In genomic region chr12:51482808-51483532, GRCh38 we compare ENCODE assay signal across 12 cellular contexts. TPM values are rescaled to one million over a fixed set of nuclear protein-coding genes. Genes with fewer than 3 reads are reported as not detected.
DNase-seq lines count a peak whose midpoint lies in the region; ATAC-seq and TF ChIP-seq lines count a peak whose summit lies in the region.
"Had no signal": no experiment of that assay in that cellular context is flagged by ENCODE, and none has a peak within 500 bp of the region (broad histone marks: within the 10 kb centered on the region; RNA-seq: fewer than 3 reads in every experiment).

No MANE protein-coding gene starts in this region.

- TF ChIP-seq CTCF in neural crest cell (conservative IDR thresholded peaks at IDR 0.05): no peak

- H3K27ac ChIP-seq in BLaER1: peak overlapping the region; percentile 42; the same call in 1 of the 2 replicates
- H3K27ac ChIP-seq: adrenal gland, thyroid gland had no signal

- H3K27me3 ChIP-seq in BLaER1: no peaks in the 10 kb centered on the region
- H3K27me3 ChIP-seq: adrenal gland, thyroid gland had no signal

- DNase-seq in NAMALWA (ENCODE audit: low spot score): peak; percentile 18
- DNase-seq in activated naive CD4-positive, alpha-beta T cell treated with Interleukin-2 at 50 U/mL for 16 hours: peak; percentile 14
- no peak for DNase-seq in neural crest cell (ENCODE audit: low read depth, low spot score)
- no peak for DNase-seq in RPMI8226
- no peak for DNase-seq in UCSD-AML1 (lab: John Stamatoyannopoulos, UW; ENCODE audit: unreplicated experiment)
- DNase-seq: adrenal gland, NCI-H2171, thyroid gland had no signal

- peak overlapping the region; percentile 5 for H3K27ac Mint-ChIP-seq in neural crest cell (ENCODE audit: unreplicated experiment)

- no peaks in the 10 kb centered on the region for H3K36me3 ChIP-seq in BLaER1
- H3K36me3 ChIP-seq: adrenal gland, thyroid gland had no signal

- no peaks in the 10 kb centered on the region for H4K20me1 ChIP-seq in BLaER1

- no peak overlapping the region for H3K4me3 ChIP-seq in BLaER1
- H3K4me3 ChIP-seq: adrenal gland, thyroid gland had no signal

- ATAC-seq in HG03565 (IDR thresholded peaks at IDR 0.05; ENCODE audit: unreplicated experiment) (no peak), HG02852 (IDR thresholded peaks at IDR 0.05; ENCODE audit: unreplicated experiment) (no peak)

- peaks cover 42% of the 10 kb centered on the region for H3K4me1 ChIP-seq in BLaER1
- H3K4me1 ChIP-seq: adrenal gland, thyroid gland had no signal

- H3K9me3 Mint-ChIP-seq in neural crest cell: no peaks in the 10 kb centered on the region

- H3K36me3 Mint-ChIP-seq in neural crest cell (ENCODE audit: low read depth): peaks cover 3% of the 10 kb centered on the region

- H3K4me2 ChIP-seq in BLaER1: peak overlapping the region; percentile 64

- no peak overlapping the region for H3K4me3 Mint-ChIP-seq in neural crest cell

- no peaks in the 10 kb centered on the region for H3K9me3 ChIP-seq in BLaER1
- H3K9me3 ChIP-seq: adrenal gland, thyroid gland had no signal

- H3K27me3 Mint-ChIP-seq in neural crest cell (ENCODE audit: low read depth): no peaks in the 10 kb centered on the region

- H3K4me1 Mint-ChIP-seq in neural crest cell: no peaks in the 10 kb centered on the region

- H3K9ac ChIP-seq in BLaER1: no peak overlapping the region

RNA-seq across cellular contexts. Expression of gene SLC4A8, which starts 58.3 kb away (rescaled TPM):
- 30.9 and 33.8 TPM in 2 replicates for total RNA-seq in neural crest cell
- total RNA-seq: HT-29 had no signal

Comparison
In these comparisons a context has a peak if more than half of its experiments do, and no peak if none do; other contexts are left out.
1. DNase-seq: peak in NAMALWA (single experiment) and activated naive CD4-positive, alpha-beta T cell treated with Interleukin-2 at 50 U/mL for 16 hours (single experiment); none in neural crest cell (single experiment), RPMI8226 (single experiment) and UCSD-AML1 (single experiment).